Comparison of ENCODE assay signal across 8 cellular contexts in the genomic region with DNA sequence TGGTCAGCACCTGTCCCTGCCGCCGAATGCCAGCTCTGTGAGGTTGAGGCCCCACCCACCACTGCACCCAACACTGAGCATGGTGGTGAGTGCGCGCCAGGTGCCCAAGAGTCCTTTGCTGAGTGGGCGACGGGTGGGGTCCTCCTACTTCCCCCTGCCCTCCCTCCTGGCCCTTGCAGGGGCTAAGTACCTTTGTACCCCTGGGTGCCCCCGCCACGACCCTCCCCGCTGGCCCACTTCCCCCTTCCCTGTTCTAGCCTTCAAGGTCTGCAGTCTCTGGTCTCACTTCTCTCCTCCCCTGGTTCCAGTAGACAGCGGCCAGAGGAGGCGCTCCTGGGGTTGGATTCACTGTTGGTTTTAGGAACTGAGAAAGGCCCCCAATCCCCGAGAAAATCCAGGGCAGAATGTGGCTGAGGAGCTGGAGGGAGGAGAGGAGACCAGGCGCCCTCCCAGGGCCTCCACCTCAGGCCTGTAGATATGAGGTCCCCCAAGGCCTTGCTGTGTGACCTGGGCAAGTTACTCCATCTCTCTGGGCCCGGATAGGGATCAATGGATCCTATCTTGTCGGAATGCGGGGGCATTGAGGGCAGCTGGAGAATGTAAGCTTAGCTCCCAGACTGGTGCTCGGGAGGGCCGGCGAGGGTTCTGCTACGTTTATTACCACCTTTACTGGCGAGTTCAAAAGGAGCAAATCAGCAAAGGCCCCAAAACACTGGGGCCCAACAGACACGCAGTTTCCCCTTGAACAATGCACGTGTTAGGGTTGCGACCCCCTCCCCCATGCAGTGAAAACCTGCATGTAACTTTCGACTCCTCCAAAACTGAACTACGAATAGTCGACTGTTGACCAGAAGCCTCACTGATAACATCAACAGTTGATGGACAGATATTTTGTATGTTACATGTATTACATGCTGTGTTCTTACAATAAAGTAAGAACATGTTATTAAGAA. TPM values are rescaled to one million over a fixed set of nuclear protein-coding genes. Genes with fewer than 3 reads are reported as not detected.
DNase-seq lines count a peak whose midpoint lies in the region; ATAC-seq and TF ChIP-seq lines count a peak whose summit lies in the region.

No MANE protein-coding gene starts in this region.

- no peak overlapping the region for H3K27ac Mint-ChIP-seq in endothelial cell (ENCODE audit: unreplicated experiment)
- H3K27ac Mint-ChIP-seq in progenitor cell of endocrine pancreas = peak overlapping the region; percentile 95

- TF ChIP-seq CTCF in endothelial cell (IDR thresholded peaks at IDR 0.05; ENCODE audit: unreplicated experiment) = no peak
- no peak for TF ChIP-seq CTCF in progenitor cell of endocrine pancreas (IDR thresholded peaks at IDR 0.05; ENCODE audit: unreplicated experiment)

- DNase-seq in ELF-1 (ENCODE audit: low read depth, low spot score) (peak; percentile 49), MV-4-11 (lab: John Stamatoyannopoulos, UW) (peak; percentile 68), endothelial cell (ENCODE audit: low spot score) (no peak), progenitor cell of endocrine pancreas (ENCODE audit: low spot score, unreplicated experiment) (no peak), HEK293T (ENCODE audit: extremely low spot score) (no peak), NCI-H526 (lab: John Stamatoyannopoulos, UW) (no peak)

- H3K4me3 Mint-ChIP-seq in endothelial cell (ENCODE audit: unreplicated experiment) (peak overlapping the region; percentile 31), progenitor cell of endocrine pancreas (ENCODE audit: low read depth) (no peak overlapping the region)

- peaks cover 5% of the 10 kb centered on the region for H3K27me3 Mint-ChIP-seq in endothelial cell (ENCODE audit: unreplicated experiment)
- no peaks in the 10 kb centered on the region for H3K27me3 Mint-ChIP-seq in progenitor cell of endocrine pancreas

- H3K36me3 Mint-ChIP-seq in endothelial cell (ENCODE audit: low read depth, unreplicated experiment) = peaks cover 4% of the 10 kb centered on the region
- peaks cover 4% of the 10 kb centered on the region for H3K36me3 Mint-ChIP-seq in progenitor cell of endocrine pancreas (ENCODE audit: insufficient read depth)

- POLR2A ChIA-PET in HEK293T (lab: Yijun Ruan, JAX) = no interaction called here

- peaks cover 6% of the 10 kb centered on the region for H3K9me3 Mint-ChIP-seq in endothelial cell (ENCODE audit: unreplicated experiment)
- H3K9me3 Mint-ChIP-seq in progenitor cell of endocrine pancreas (ENCODE audit: low read depth) = peaks cover 11% of the 10 kb centered on the region

- CTCF ChIA-PET in HEK293T (lab: Yijun Ruan, JAX) = no interaction called here

- H3K4me1 Mint-ChIP-seq in endothelial cell (ENCODE audit: unreplicated experiment) (peaks cover 2% of the 10 kb centered on the region), progenitor cell of endocrine pancreas (ENCODE audit: low read depth) (peaks cover 16% of the 10 kb centered on the region)

- ATAC-seq in GM18861 (IDR thresholded peaks at IDR 0.05; ENCODE audit: unreplicated experiment) (no peak), HG03571 (IDR thresholded peaks at IDR 0.05; ENCODE audit: unreplicated experiment) (no peak)

TF ChIP-seq in HEK293T, 16 proteins besides CTCF, POLR2A, EP300 and RAD21:
- TF ChIP-seq FOXM1 (IDR thresholded peaks at IDR 0.05; ENCODE audit: borderline replicate concordance) = no peak

RNA-seq across cellular contexts. Expression of gene SMIM38, which starts 31.9 kb away (rescaled TPM):
- total RNA-seq in endothelial cell (ENCODE audit: unreplicated experiment) = not detected
- total RNA-seq in progenitor cell of endocrine pancreas = 0.65 and 1.2 TPM in 2 replicates

Comparison
In these comparisons a context has a peak if more than half of its experiments do, and no peak if none do; other contexts are left out.
1. DNase-seq: peak in ELF-1 (single experiment) and MV-4-11 (single experiment); none in endothelial cell (single experiment), progenitor cell of endocrine pancreas (single experiment), HEK293T (single experiment) and NCI-H526 (0 of 2).